ENCODE assay signal across 12 cellular contexts in genomic region chr17:50219939-50220465, GRCh38. TPM values are rescaled to one million over a fixed set of nuclear protein-coding genes. Genes with fewer than 3 reads are reported as not detected.
DNase-seq lines count a peak whose midpoint lies in the region; ATAC-seq, FAIRE-seq and TF ChIP-seq lines count a peak whose summit lies in the region.
"Had no signal": no experiment of that assay in that cellular context is flagged by ENCODE, and none has a peak within 500 bp of the region (broad histone marks: within the 10 kb centered on the region; RNA-seq: fewer than 3 reads in every experiment).

No MANE protein-coding gene starts in this region.

- no peak for ATAC-seq in lower lobe of right lung
- ATAC-seq in HG02973 (IDR thresholded peaks at IDR 0.05; ENCODE audit: unreplicated experiment), result no peak

- H3K79me1 ChIP-seq in H1 (ENCODE audit: low read depth, low read length), result no peaks in the 10 kb centered on the region

- H3K14ac ChIP-seq in H1 (ENCODE audit: insufficient read length), result no peak overlapping the region

- H3K36me3 Mint-ChIP-seq in MCF 10A (ENCODE audit: insufficient read depth, unreplicated experiment), result no peaks in the 10 kb centered on the region

- H3K27ac Mint-ChIP-seq in MCF 10A (ENCODE audit: low read depth, unreplicated experiment), result no peak overlapping the region

- WGBS in H1 (ENCODE audit: extremely low coverage in 1 of 2, insufficient coverage in 1 of 2, insufficient read length in 1 of 2, insufficient replicate concordance in 2 of 2, low coverage in 1 of 2, low lambda C conversion rate in 2 of 2, missing lambda C conversion rate in 1 of 2), 2 experiments, result 76% methylated on average over 4 of the region's 4 CpGs; no CpG with 5 or more reads in 1 of the 2 experiments

- H4K20me1 ChIP-seq in H1 (replicated peaks in 1 of 2; ENCODE audit: control insufficient read depth in 1 of 2, insufficient read depth in 2 of 2, low read length in 2 of 2), result no peaks in the 10 kb centered on the region

- no peak overlapping the region for H3K4me3 ChIP-seq in breast epithelium
- H3K4me3 ChIP-seq in H1 (ENCODE audit: extremely low read depth in 1 of 4, insufficient read depth in 2 of 4, low read depth in 3 of 4, low read length in 4 of 4), result no peak overlapping the region
- H3K4me3 ChIP-seq in lower lobe of right lung, result no peak overlapping the region
- no peak overlapping the region for H3K4me3 ChIP-seq in vagina

- no peaks in the 10 kb centered on the region for H3K23me2 ChIP-seq in H1 (ENCODE audit: low read depth, low read length)

- no peaks in the 10 kb centered on the region for H3K79me2 ChIP-seq in H1 (ENCODE audit: control insufficient read depth in 1 of 2, insufficient read depth in 2 of 2, low read length in 2 of 2)

- no peak overlapping the region for H3K4me3 Mint-ChIP-seq in MCF 10A (ENCODE audit: unreplicated experiment)

- H3K9me3 Mint-ChIP-seq in MCF 10A (ENCODE audit: unreplicated experiment), result no peaks in the 10 kb centered on the region

- peak; percentile 55 for FAIRE-seq in H1 (lab: Jason Lieb, UNC)
- FAIRE-seq: TTC549 had no signal

- H3K18ac ChIP-seq in H1 (ENCODE audit: extremely low read depth, low read length), result peak overlapping the region; percentile 17; the same call in 1 of the 2 replicates

- H3K27ac ChIP-seq in breast epithelium (peak overlapping the region; percentile 62 to 95), H1 (ENCODE audit: low read depth, low read length) (no peak overlapping the region), lower lobe of right lung (peak overlapping the region; percentile 32), vagina (peak overlapping the region; percentile 97)

- CTCF ChIA-PET in MCF 10A (lab: Yijun Ruan, JAX) (interaction anchor here (0.6 to 1.6 kb wide), 5 partner anchors 20 to 475 kb away, joined by 3 to 6 read pairs (median 5); no protein-coding TSS in a partner anchor), H1 (lab: Charles Lee; ENCODE audit: partially characterized antibody) (interaction anchor here (1.5 to 24.4 kb wide), 4 partner anchors 8 to 61 kb away, joined by 5 to 1349 read pairs (median 120); partner anchors contain the start of genes COL1A1 and TMEM92)

- no peak overlapping the region for H4K91ac ChIP-seq in H1 (replicated peaks; ENCODE audit: insufficient read length, low read length)

- H2AFZ ChIP-seq in H1 (ENCODE audit: low read length), result no peak overlapping the region

- H3K4ac ChIP-seq in H1 (replicated peaks; ENCODE audit: insufficient read length, low read depth, low read length), result no peak overlapping the region

- no peak overlapping the region for H3K9ac ChIP-seq in H1 (replicated peaks in 1 of 4; ENCODE audit: extremely low read depth in 1 of 4, low read depth in 3 of 4, low read length in 3 of 4)

- no peak for TF ChIP-seq RAD21 in H1 (IDR thresholded peaks at IDR 0.05 in 1 of 2, conservative IDR thresholded peaks at IDR 0.05 in 1 of 2; ENCODE audit: low read depth in 2 of 2, low read length in 2 of 2)

- H2BK12ac ChIP-seq in H1 (ENCODE audit: low read depth, low read length), result no peak overlapping the region

- no peak overlapping the region for H2BK20ac ChIP-seq in H1 (ENCODE audit: low read length)

- H2BK120ac ChIP-seq in H1 (replicated peaks; ENCODE audit: low read depth, low read length), result no peak overlapping the region

- H2BK5ac ChIP-seq in H1 (ENCODE audit: low read depth, low read length), result no peak overlapping the region; the same call in 1 of the 2 replicates

- no peaks in the 10 kb centered on the region for H3K27me3 ChIP-seq in breast epithelium
- H3K27me3 ChIP-seq in H1 (replicated peaks in 1 of 4; ENCODE audit: control insufficient read depth in 3 of 4, extremely low read depth in 1 of 4, insufficient read depth in 3 of 4, low read length in 3 of 4), result no peaks in the 10 kb centered on the region
- H3K27me3 ChIP-seq in lower lobe of right lung (ENCODE audit: low read depth), result no peaks in the 10 kb centered on the region
- H3K27me3 ChIP-seq in vagina, result no peaks in the 10 kb centered on the region

- H3K4me1 ChIP-seq in breast epithelium (peaks cover 0 to 9% of the 10 kb centered on the region in 2 donors), H1 (replicated peaks in 1 of 4; ENCODE audit: control insufficient read depth in 3 of 4, insufficient read depth in 4 of 4, low read length in 3 of 4) (peaks cover 2 to 7% (median 6%) of the 10 kb centered on the region in 4 experiments; a peak in 6 of 7 replicates), lower lobe of right lung (peaks cover 47% of the 10 kb centered on the region), vagina (peaks cover 63% of the 10 kb centered on the region)

- no peak overlapping the region for H4K5ac ChIP-seq in H1 (ENCODE audit: insufficient read length, low read depth, low read length)

- POLR2A ChIA-PET in MCF 10A (lab: Yijun Ruan, JAX), result interaction anchor here (0.8 to 1.9 kb wide), 3 partner anchors 18 to 46 kb away, joined by 3 to 4 read pairs (median 3); no protein-coding TSS in a partner anchor
- POLR2A ChIA-PET in H1 (lab: Charles Lee; ENCODE audit: partially characterized antibody), result interaction anchor here (0.8 to 1.5 kb wide), 3 partner anchors 12 to 21 kb away, joined by 3 to 5 read pairs (median 4); no protein-coding TSS in a partner anchor

- no peak for TF ChIP-seq POLR2A in breast epithelium (IDR thresholded peaks at IDR 0.05)
- TF ChIP-seq POLR2A in H1 (IDR thresholded peaks at IDR 0.05; ENCODE audit: control extremely low read depth in 1 of 2, low read depth in 2 of 2, low read length in 2 of 2), result no peak
- TF ChIP-seq POLR2A in vagina (IDR thresholded peaks at IDR 0.05), result no peak

- H4K8ac ChIP-seq in H1 (ENCODE audit: extremely low read depth, insufficient read depth, low read length), result no peak overlapping the region

- H2BK15ac ChIP-seq in H1 (ENCODE audit: low read length), result no peak overlapping the region

- intact Hi-C loops in breast epithelium (cut with DNase I; ENCODE audit: low total_unique reads), result loop anchor here (2.0 kb wide), 1 partner anchor 47 kb away; no protein-coding TSS in a partner anchor
- intact Hi-C loops in MCF 10A (cut with micrococcal nuclease), result no loop called here
- intact Hi-C loops in lower lobe of right lung (cut with DNase I), result no loop called here
- intact Hi-C loops in vagina (cut with DNase I), result loop anchor here (5.0 kb wide), 1 partner anchor 47 kb away; no protein-coding TSS in a partner anchor

- no peak for TF ChIP-seq CTCF in breast epithelium (IDR thresholded peaks at IDR 0.05)
- TF ChIP-seq CTCF in MCF 10A (IDR thresholded peaks at IDR 0.05; ENCODE audit: unreplicated experiment), result no peak
- TF ChIP-seq CTCF in H1 (IDR thresholded peaks at IDR 0.05; ENCODE audit: control extremely low read depth in 1 of 3, insufficient read depth in 1 of 3, low read depth in 1 of 3, low read length in 3 of 3), result no peak
- no peak for TF ChIP-seq CTCF in lower lobe of right lung (IDR thresholded peaks at IDR 0.05)
- no peak for TF ChIP-seq CTCF in vagina (IDR thresholded peaks at IDR 0.05)

- DNase-seq in breast epithelium (ENCODE audit: low spot score in 2 of 2) (no peak), MCF 10A (ENCODE audit: unreplicated experiment) (no peak), H1 (ENCODE audit: low read depth in 1 of 2, low spot score in 2 of 2) (no peak), lower lobe of right lung (no peak), vagina (ENCODE audit: extremely low spot score in 2 of 2) (no peak), NCI-H510A treated with DMSO at 0.1 percent for 48 hours (lab: John Stamatoyannopoulos, UW) (no peak), NAMALWA (ENCODE audit: low spot score) (no peak)
- DNase-seq: glutamatergic neuron, NCI-H345, occipital lobe had no signal

- no peaks in the 10 kb centered on the region for H3K27me3 Mint-ChIP-seq in MCF 10A (ENCODE audit: insufficient read depth, unreplicated experiment)

- H2AK5ac ChIP-seq in H1 (ENCODE audit: low read depth, low read length), result no peak overlapping the region

- H3K4me2 ChIP-seq in H1 (ENCODE audit: insufficient read depth in 1 of 2, low read depth in 2 of 2, low read length in 2 of 2), result no peak overlapping the region

- H3K9me3 ChIP-seq in breast epithelium (no peaks in the 10 kb centered on the region), H1 (ENCODE audit: insufficient read depth in 2 of 2, low read depth in 1 of 2, low read length in 1 of 2) (no peaks in the 10 kb centered on the region; a peak in 1 of 4 replicates), lower lobe of right lung (no peaks in the 10 kb centered on the region), vagina (no peaks in the 10 kb centered on the region)

- no peak for TF ChIP-seq EP300 in H1 (IDR thresholded peaks at IDR 0.05; ENCODE audit: borderline replicate concordance in 1 of 2, low read depth in 2 of 2, low read length in 2 of 2)

- H3K36me3 ChIP-seq in breast epithelium (no peaks in the 10 kb centered on the region), H1 (ENCODE audit: control insufficient read depth in 2 of 4, insufficient read depth in 4 of 4, low read length in 3 of 4) (no peaks in the 10 kb centered on the region), lower lobe of right lung (no peaks in the 10 kb centered on the region), vagina (no peaks in the 10 kb centered on the region)

- H3K4me1 Mint-ChIP-seq in MCF 10A (ENCODE audit: insufficient read depth, unreplicated experiment), result peaks cover 44% of the 10 kb centered on the region

- no TSS peak for BruUV-seq in MCF 10A (replicated peaks; lab: Mats Ljungman, UMichigan)

- H3K56ac ChIP-seq in H1 (replicated peaks; ENCODE audit: insufficient read length, low read depth, low read length), result no peak overlapping the region

- H3K23ac ChIP-seq in H1 (ENCODE audit: insufficient read length), result no peak overlapping the region

RNA-seq across cellular contexts. Expression of gene COL1A1, which starts 18.6 kb away (rescaled TPM):
- 10 to 100 TPM; 23.4 to 67.2 (median 44.5) TPM for total RNA-seq in breast epithelium
- 3.4 and 4.5 TPM in 2 replicates for total RNA-seq in MCF 10A (2022)
- 80.4 and 88.1 TPM in 2 replicates for total RNA-seq in H1 (2021; fragmentation: NEBNext Ultra II Directional; extraction: Animal tissue kit (Norgen Biotek cat#: 25700))
- 14.1 and 27.3 TPM in 2 replicates for polyA plus RNA-seq in H1 (2011; rRNA removed)
- 9.3 TPM for polyA plus RNA-seq in H1 (2011; cell fraction: cytosol; rRNA removed)
- polyA plus RNA-seq in H1 (2011; cell fraction: nucleus; rRNA removed), result 112 TPM
- polyA plus RNA-seq in H1 (2012, experiment 1 of 2), result 59.0 to 109 TPM (median 93.2 TPM) in 4 replicates
- 56.3 TPM for polyA plus RNA-seq in H1 (2012, experiment 2 of 2)
- 109 TPM for polyA plus RNA-seq in H1 (2013, experiment 1 of 2)
- 85.3 TPM for polyA plus RNA-seq in H1 (2013, experiment 2 of 2)
- polyA minus RNA-seq in H1 (2011; rRNA and poly(A)+ RNA removed), result 50.2 and 51.4 TPM in 2 replicates
- 33.6 TPM for polyA minus RNA-seq in H1 (2011; cell fraction: cytosol; rRNA and poly(A)+ RNA removed)
- polyA minus RNA-seq in H1 (2011; cell fraction: nucleus; rRNA and poly(A)+ RNA removed), result 122 TPM
- 142 TPM for total RNA-seq in lower lobe of right lung
- total RNA-seq in vagina, result 171 TPM

RNA-seq across cellular contexts. Expression of gene SGCA, which starts 54.2 kb away (rescaled TPM):
- total RNA-seq in breast epithelium (1 to 10 TPM in 1 of 3 donors, under 1 TPM in 2; 0.33 to 2.6 (median 0.73) TPM), MCF 10A (2022) (not detected in 2 replicates), lower lobe of right lung (9.1 TPM), vagina (2.2 TPM)
- not detected in 2 replicates for total RNA-seq in H1 (2021; fragmentation: NEBNext Ultra II Directional; extraction: Animal tissue kit (Norgen Biotek cat#: 25700))
- 0.12 and 0.36 TPM in 2 replicates for polyA plus RNA-seq in H1 (2011; rRNA removed)
- polyA plus RNA-seq in H1 (2011; cell fraction: cytosol; rRNA removed), result 0.18 TPM
- polyA plus RNA-seq in H1 (2011; cell fraction: nucleus; rRNA removed), result 0.27 TPM
- polyA plus RNA-seq in H1 (2012, experiment 1 of 2), result 0.31 to 0.65 TPM in 2 of 4 replicates, not detected in the others
- 0.43 TPM for polyA plus RNA-seq in H1 (2012, experiment 2 of 2)
- 0.36 TPM for polyA plus RNA-seq in H1 (2013, experiment 1 of 2)
- 0.33 TPM for polyA plus RNA-seq in H1 (2013, experiment 2 of 2)
- not detected in 2 replicates for polyA minus RNA-seq in H1 (2011; rRNA and poly(A)+ RNA removed)
- polyA minus RNA-seq in H1 (2011; cell fraction: cytosol; rRNA and poly(A)+ RNA removed), result not detected
- polyA minus RNA-seq in H1 (2011; cell fraction: nucleus; rRNA and poly(A)+ RNA removed), result not detected
- total RNA-seq: occipital lobe had no signal

RNA-seq across cellular contexts. Expression of gene TMEM92, which starts 54.3 kb away (rescaled TPM):
- total RNA-seq in breast epithelium (under 1 TPM in 1 of 3 donors, not detected in 2; 0.33 TPM), MCF 10A (2022) (1.1 and 1.5 TPM in 2 replicates), lower lobe of right lung (9.2 TPM), vagina (0.74 TPM)
- total RNA-seq in H1 (2021; fragmentation: NEBNext Ultra II Directional; extraction: Animal tissue kit (Norgen Biotek cat#: 25700)), result 11.9 and 12.2 TPM in 2 replicates
- polyA plus RNA-seq in H1 (2011; rRNA removed), result 24.8 and 39.2 TPM in 2 replicates
- polyA plus RNA-seq in H1 (2011; cell fraction: cytosol; rRNA removed), result 14.9 TPM
- 13.5 TPM for polyA plus RNA-seq in H1 (2011; cell fraction: nucleus; rRNA removed)
- polyA plus RNA-seq in H1 (2012, experiment 1 of 2), result 12.3 to 17.0 TPM (median 15.6 TPM) in 4 replicates
- 17.9 TPM for polyA plus RNA-seq in H1 (2012, experiment 2 of 2)
- polyA plus RNA-seq in H1 (2013, experiment 1 of 2), result 23.2 TPM
- 31.1 TPM for polyA plus RNA-seq in H1 (2013, experiment 2 of 2)
- polyA minus RNA-seq in H1 (2011; rRNA and poly(A)+ RNA removed), result 6.3 and 10.4 TPM in 2 replicates
- polyA minus RNA-seq in H1 (2011; cell fraction: cytosol; rRNA and poly(A)+ RNA removed), result 15.3 TPM
- 12.1 TPM for polyA minus RNA-seq in H1 (2011; cell fraction: nucleus; rRNA and poly(A)+ RNA removed)
- total RNA-seq: occipital lobe had no signal

Comparison
In these comparisons a context has a peak if more than half of its experiments do, and no peak if none do; other contexts are left out.
1. intact Hi-C loops: an anchor here in breast epithelium (2.0 kb wide) and vagina (5.0 kb wide); none called in MCF 10A and lower lobe of right lung.